19 cellular contexts compared by ENCODE assay signal in genomic region chr18:26840965-26841364, GRCh38. TPM values are rescaled to one million over a fixed set of nuclear protein-coding genes. Genes with fewer than 3 reads are reported as not detected.
DNase-seq lines count a peak whose midpoint lies in the region; ATAC-seq, FAIRE-seq and TF ChIP-seq lines count a peak whose summit lies in the region.
"Had no signal": no experiment of that assay in that cellular context is flagged by ENCODE, and none has a peak within 500 bp of the region (broad histone marks: within the 10 kb centered on the region; RNA-seq: fewer than 3 reads in every experiment).

No MANE protein-coding gene starts in this region.

- DNase-seq in DMS53 (lab: John Stamatoyannopoulos, UW) (peak; percentile 20), DMS53 treated with DMSO at 0.1 percent for 48 hours (lab: John Stamatoyannopoulos, UW; ENCODE audit: unreplicated experiment) (no peak), H9 (no peak), Panc1 (ENCODE audit: low read depth, low spot score) (no peak), HepG2 (ENCODE audit: low spot score) (peak; percentile 35), posterior vena cava (ENCODE audit: low spot score) (no peak)
- no peak for DNase-seq in stimulated activated CD4-positive, alpha-beta T cell treated with anti-CD3 and anti-CD28 coated beads, Interleukin-12 subunit alpha, Interleukin-12 subunit beta, amount 100 ng/mL, for 4 hours
- DNase-seq: 8988T; CD8-positive, alpha-beta memory T cell; EL; MM.1S; NCI-H1092 treated with DMSO at 0.1 percent for 48 hours; NCI-H1694 treated with DMSO at 0.1 percent for 48 hours; NCI-H226; NCI-H524 treated with DMSO at 0.1 percent for 48 hours; PC-3 had no signal

- H3K27ac Mint-ChIP-seq in H9, result no peak overlapping the region
- H3K27ac Mint-ChIP-seq: CD8-positive, alpha-beta memory T cell had no signal

- no peak overlapping the region for H2BK120ac ChIP-seq in H9 (ENCODE audit: low read depth, low read length, poor library complexity, severe bottlenecking)

- no peak overlapping the region for H3K56ac ChIP-seq in H9 (ENCODE audit: insufficient read length, low read depth, low read length)

- H3K79me2 ChIP-seq in H9 (ENCODE audit: insufficient read depth, low read length) (no peaks in the 10 kb centered on the region), HepG2 (ENCODE audit: insufficient read depth, low read length) (no peaks in the 10 kb centered on the region)

- no peak overlapping the region for H2BK12ac ChIP-seq in H9 (ENCODE audit: insufficient read length, low read depth, low read length)

- no peak overlapping the region for H4K8ac ChIP-seq in H9 (replicated peaks; ENCODE audit: insufficient read length, low read depth, low read length)

- no peak overlapping the region for H3K9ac ChIP-seq in H9 (ENCODE audit: extremely low read depth, insufficient read length, low read length)
- H3K9ac ChIP-seq in HepG2 (ENCODE audit: insufficient read depth, low read depth, low read length), result no peak overlapping the region
- H3K9ac ChIP-seq: BLaER1 had no signal

- no CpG with 5 or more reads among the region's 5 CpGs for WGBS in H9 (ENCODE audit: extremely low coverage, insufficient read length, low lambda C conversion rate)
- WGBS in HepG2 (ENCODE audit: low lambda C conversion rate), result 1% methylated on average over 5 of the region's 5 CpGs

- H3K36me3 ChIP-seq in Panc1 (ENCODE audit: control insufficient read depth, insufficient read depth, low read length) (no peaks in the 10 kb centered on the region), HepG2 (replicated peaks in 1 of 2; ENCODE audit: control insufficient read depth in 1 of 2, insufficient read depth in 2 of 2, low read length in 2 of 2) (no peaks in the 10 kb centered on the region)
- H3K36me3 ChIP-seq: BLaER1 had no signal

- TF ChIP-seq CTCF in H9 (conservative IDR thresholded peaks at IDR 0.05), result peak; percentile 54
- peak; percentile 6; the same call in 1 of the 2 replicates for TF ChIP-seq CTCF in Panc1 (IDR thresholded peaks at IDR 0.05)
- TF ChIP-seq CTCF in HepG2 (CRISPR knock-in tag; IDR thresholded peaks at IDR 0.05), result peak; percentile 57

- H3K36me3 Mint-ChIP-seq in H9 (ENCODE audit: insufficient read depth in 1 of 3, low read depth in 3 of 3), result peaks cover 0 to 7% (median 5%) of the 10 kb centered on the region in 3 experiments; a peak in 4 of 7 replicates
- H3K36me3 Mint-ChIP-seq: CD8-positive, alpha-beta memory T cell had no signal

- intact Hi-C loops in Panc1 (cut with micrococcal nuclease; ENCODE audit: unreplicated experiment) (no loop called here), HepG2 (cut with micrococcal nuclease; ENCODE audit: unreplicated experiment) (no loop called here), posterior vena cava (cut with DNase I) (no loop called here)

- H3K4me1 Mint-ChIP-seq in H9, result no peaks in the 10 kb centered on the region
- H3K4me1 Mint-ChIP-seq: CD8-positive, alpha-beta memory T cell had no signal

- H3K79me1 ChIP-seq in H9 (ENCODE audit: insufficient read depth, low read depth, low read length, poor library complexity, severe bottlenecking), result no peaks in the 10 kb centered on the region

- no peak overlapping the region for H3K4me3 Mint-ChIP-seq in H9
- H3K4me3 Mint-ChIP-seq: CD8-positive, alpha-beta memory T cell had no signal

- H2AFZ ChIP-seq in H9 (ENCODE audit: low read length) (no peak overlapping the region), HepG2 (ENCODE audit: low read length) (no peak overlapping the region)

- no TSS peak for BruUV-seq in Panc1 (replicated peaks; lab: Mats Ljungman, UMichigan)
- no TSS peak for BruUV-seq in HepG2 (replicated peaks; lab: Mats Ljungman, UMichigan)

- no peak overlapping the region for H2BK20ac ChIP-seq in H9 (ENCODE audit: low read depth, low read length, poor library complexity, severe bottlenecking)

- H3K27me3 ChIP-seq in H9 (ENCODE audit: insufficient read depth, low read length) (no peaks in the 10 kb centered on the region), Panc1 (ENCODE audit: control insufficient read depth, insufficient read depth, low read length) (0 out of 2 replicates have a peak, but pooled peaks cover 2% of the 10 kb centered on the region), HepG2 (ENCODE audit: control insufficient read depth in 1 of 2, insufficient read depth in 2 of 2, low read length in 2 of 2) (no peaks in the 10 kb centered on the region)
- H3K27me3 ChIP-seq: BLaER1 had no signal

- H3K9me3 ChIP-seq in H9 (ENCODE audit: control insufficient read depth, low read depth, low read length) (peaks cover 16% of the 10 kb centered on the region), Panc1 (ENCODE audit: control insufficient read depth, insufficient read depth, low read depth, low read length) (no peaks in the 10 kb centered on the region), HepG2 (ENCODE audit: low read length) (no peaks in the 10 kb centered on the region; the same call in 1 of the 2 replicates)

- POLR2A ChIA-PET in Panc1 (lab: Charles Lee) (interaction anchor here (0.6 kb wide), 1 partner anchor 59 kb away, joined by 4 read pairs; no protein-coding TSS in a partner anchor), HepG2 (lab: Yijun Ruan, JAX) (no interaction called here)

- FAIRE-seq in HepG2 (lab: Jason Lieb, UNC), result peak; percentile 8
- FAIRE-seq: GM19239 had no signal

- no peaks in the 10 kb centered on the region; the same call in 1 of the 2 replicates for H3K27me3 Mint-ChIP-seq in H9 (ENCODE audit: low read depth)
- H3K27me3 Mint-ChIP-seq: CD8-positive, alpha-beta memory T cell had no signal

- in situ Hi-C loops in Panc1 (cut with HindIII; ENCODE audit: low pct_unique_long_range_greater_than_20kb, low sequenced_read_pairs) (no loop called here), HepG2 (cut with HindIII; ENCODE audit: extremely low pct_ligation_motif_present, low pct_unique_long_range_greater_than_20kb) (loop anchor here (25.0 kb wide), 1 partner anchor 96 kb away; no protein-coding TSS in a partner anchor)

- no peak for ATAC-seq in Panc1
- ATAC-seq in HepG2, result peak; percentile 80
- no peak for ATAC-seq in GM21717 (IDR thresholded peaks at IDR 0.05; ENCODE audit: unreplicated experiment)
- ATAC-seq: PC-3 had no signal

- H3K4ac ChIP-seq in H9 (ENCODE audit: low read depth, low read length), result no peak overlapping the region

- H3K18ac ChIP-seq in H9 (ENCODE audit: insufficient read length, low read depth, low read length), result no peak overlapping the region

- TF ChIP-seq RAD21 in HepG2 (CRISPR knock-in tag; IDR thresholded peaks at IDR 0.05), result no peak

- peaks cover 7 to 10% of the 10 kb centered on the region in 2 experiments; a peak in 3 of 5 replicates for H3K9me3 Mint-ChIP-seq in H9

- no peak overlapping the region for H3T11ph ChIP-seq in H9 (ENCODE audit: low read length)

- H3K27ac ChIP-seq in H9 (ENCODE audit: insufficient read length, low read depth, low read length), result no peak overlapping the region
- H3K27ac ChIP-seq in Panc1 (ENCODE audit: low read length), result no peak overlapping the region
- H3K27ac ChIP-seq in HepG2 (ENCODE audit: extremely low read length, insufficient read depth, low read length), result no peak overlapping the region
- H3K27ac ChIP-seq: BLaER1 had no signal

- H2BK15ac ChIP-seq in H9 (ENCODE audit: low read depth, low read length), result no peak overlapping the region

- H4K91ac ChIP-seq in H9 (ENCODE audit: insufficient read length, low read depth, low read length), result no peak overlapping the region

- CTCF ChIA-PET in Panc1 (lab: Charles Lee) (no interaction called here), HepG2 (lab: Yijun Ruan, JAX; ENCODE audit: low intra/inter-chr PET ratio, low total read pairs) (interaction anchor here (1.3 kb wide), 1 partner anchor 758 kb away, joined by 3 read pairs; no protein-coding TSS in a partner anchor)

- H2AK5ac ChIP-seq in H9 (ENCODE audit: insufficient read length, low read length), result no peak overlapping the region

- no peak overlapping the region for H3K23ac ChIP-seq in H9 (ENCODE audit: insufficient read length, low read depth, low read length)

- TF ChIP-seq EP300 in HepG2 (IDR thresholded peaks at IDR 0.05; ENCODE audit: low read depth in 2 of 2, low read length in 2 of 2), result no peak
- TF ChIP-seq EP300 in HepG2 (CRISPR knock-in tag; IDR thresholded peaks at IDR 0.05; ENCODE audit: borderline replicate concordance), result no peak

- H3K4me2 ChIP-seq in H9 (ENCODE audit: insufficient read depth, insufficient read length, low read length) (no peak overlapping the region), HepG2 (ENCODE audit: low read depth, low read length) (no peak overlapping the region)
- H3K4me2 ChIP-seq: BLaER1 had no signal

- H2BK5ac ChIP-seq in H9 (ENCODE audit: insufficient read length, low read length), result no peak overlapping the region

- H3K14ac ChIP-seq in H9 (ENCODE audit: insufficient read depth, low read length), result no peak overlapping the region

- H4K20me1 ChIP-seq in H9 (ENCODE audit: control insufficient read depth, insufficient read depth, insufficient read length) (no peaks in the 10 kb centered on the region), HepG2 (ENCODE audit: insufficient read depth, low read length) (no peaks in the 10 kb centered on the region)
- H4K20me1 ChIP-seq: BLaER1 had no signal

- H3K4me3 ChIP-seq in Panc1 (ENCODE audit: low read depth in 2 of 2, low read length in 2 of 2) (no peak overlapping the region), HepG2 (replicated peaks in 1 of 3; ENCODE audit: insufficient read depth in 1 of 3, low read depth in 2 of 3, low read length in 3 of 3) (no peak overlapping the region)
- H3K4me3 ChIP-seq: BLaER1 had no signal

- TF ChIP-seq POLR2A in HepG2 (IDR thresholded peaks at IDR 0.05; ENCODE audit: insufficient read depth in 1 of 2, low read depth in 2 of 2, low read length in 2 of 2), result no peak

- H3K23me2 ChIP-seq in H9 (ENCODE audit: insufficient read length, low read depth, low read length, poor library complexity, severe bottlenecking), result no peaks in the 10 kb centered on the region

- H3K4me1 ChIP-seq in H9 (ENCODE audit: insufficient read depth, low read length), result no peaks in the 10 kb centered on the region
- H3K4me1 ChIP-seq in Panc1 (ENCODE audit: control insufficient read depth, insufficient read depth, low read length), result no peaks in the 10 kb centered on the region
- no peaks in the 10 kb centered on the region for H3K4me1 ChIP-seq in HepG2 (ENCODE audit: insufficient read depth, low read length)
- H3K4me1 ChIP-seq: BLaER1 had no signal

- no peak overlapping the region for H4K5ac ChIP-seq in H9 (ENCODE audit: insufficient read length, low read depth, low read length)

RNA-seq across cellular contexts. Expression of gene AQP4, which starts 24.5 kb away (rescaled TPM):
- total RNA-seq in H9 (2021) (0.31 and 0.42 TPM in 2 replicates), Panc1 (2021; ENCODE audit: unreplicated experiment) (not detected), HepG2 (2016; rRNA removed; fragmentation: Illumina TruSeq; extraction: Trizol) (0.20 and 0.27 TPM in 2 replicates), posterior vena cava (not detected)
- not detected for polyA plus RNA-seq in Panc1 (2012; ENCODE audit: insufficient read length)
- not detected in 2 replicates for total RNA-seq in HepG2 (2016; cell fraction: cytosol; rRNA removed; fragmentation: Illumina TruSeq; extraction: Trizol; ENCODE audit: low read depth)
- 0.09 and 0.82 TPM in 2 replicates for total RNA-seq in HepG2 (2016; cell fraction: insoluble cytoplasmic fraction; rRNA removed; fragmentation: Illumina TruSeq; extraction: Trizol)
- 0.24 TPM in 1 of 2 replicates, not detected in the other for total RNA-seq in HepG2 (2016; cell fraction: membrane; rRNA removed; fragmentation: Illumina TruSeq; extraction: Trizol)
- total RNA-seq in HepG2 (2016; cell fraction: nucleus; rRNA removed; fragmentation: Illumina TruSeq; extraction: Trizol), result 0.09 and 0.25 TPM in 2 replicates
- polyA plus RNA-seq in HepG2 (2011; rRNA removed), result 0.62 and 0.95 TPM in 2 replicates
- 0.69 and 0.90 TPM in 2 replicates for polyA plus RNA-seq in HepG2 (2011; cell fraction: cytosol; rRNA removed)
- polyA plus RNA-seq in HepG2 (2011; cell fraction: nucleus; rRNA removed), result 0.42 and 0.88 TPM in 2 replicates
- polyA plus RNA-seq in HepG2 (2012), result 0.12 and 0.19 TPM in 2 replicates
- polyA plus RNA-seq in HepG2 (2016; cell fraction: cytosol; fragmentation: Illumina TruSeq; extraction: Trizol; ENCODE audit: low read depth), result not detected in 2 replicates
- polyA plus RNA-seq in HepG2 (2016; cell fraction: insoluble cytoplasmic fraction; fragmentation: Illumina TruSeq; extraction: Trizol; ENCODE audit: low read depth), result 0.16 and 0.19 TPM in 2 replicates
- polyA plus RNA-seq in HepG2 (2016; cell fraction: membrane; fragmentation: Illumina TruSeq; extraction: Trizol; ENCODE audit: low read depth), result 0.15 TPM in 1 of 2 replicates, not detected in the other
- 0.13 and 0.16 TPM in 2 replicates for polyA plus RNA-seq in HepG2 (2016; cell fraction: nucleus; fragmentation: Illumina TruSeq; extraction: Trizol; ENCODE audit: insufficient read depth, low read depth)
- 6.7 TPM in 1 of 2 replicates, not detected in the other for polyA minus RNA-seq in HepG2 (2011; rRNA and poly(A)+ RNA removed; ENCODE audit: low replicate concordance)
- polyA minus RNA-seq in HepG2 (2011; cell fraction: cytosol; rRNA and poly(A)+ RNA removed), result 0.69 and 0.70 TPM in 2 replicates
- 0.62 and 1.3 TPM in 2 replicates for polyA minus RNA-seq in HepG2 (2011; cell fraction: nucleus; rRNA and poly(A)+ RNA removed)
- total RNA-seq: CD8-positive, alpha-beta memory T cell; PC-3 had no signal
- polyA plus RNA-seq: CD8-positive, alpha-beta memory T cell had no signal

Comparison
In these comparisons a context has a peak if more than half of its experiments do, and no peak if none do; other contexts are left out.
1. DNase-seq: peak in DMS53 (single experiment) and HepG2 (single experiment); none in DMS53 treated with DMSO at 0.1 percent for 48 hours (single experiment), H9 (single experiment), Panc1 (single experiment), posterior vena cava (single experiment) and stimulated activated CD4-positive, alpha-beta T cell treated with anti-CD3 and anti-CD28 coated beads, Interleukin-12 subunit alpha, Interleukin-12 subunit beta, amount 100 ng/mL, for 4 hours (single experiment).
2. CTCF ChIP-seq: peak in every context shown above with its lines; median percentile 57 in HepG2; 54 in H9; 6 in Panc1.